Comparison of ENCODE assay signal across 17 cellular contexts in the genomic region with DNA sequence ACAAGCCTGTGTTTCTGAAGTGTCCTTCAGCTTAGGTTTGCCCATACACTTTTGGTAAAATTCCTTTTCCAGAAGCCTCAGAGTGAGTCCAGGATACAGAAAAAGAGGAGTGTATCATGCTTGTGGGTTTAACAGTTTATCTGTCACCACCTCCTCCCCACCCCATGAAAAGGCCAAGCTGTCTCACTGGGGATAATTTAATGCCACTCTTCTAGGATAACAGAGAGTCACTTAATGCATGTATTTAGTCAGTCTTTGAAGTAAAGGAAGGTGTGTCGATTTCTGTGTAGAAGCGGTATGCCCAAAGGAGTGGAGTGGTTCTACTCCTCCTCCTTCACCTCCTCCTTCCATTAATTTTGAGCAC.
DNase-seq lines count a peak whose midpoint lies in the region; ATAC-seq and TF ChIP-seq lines count a peak whose summit lies in the region.
"Had no signal": no experiment of that assay in that cellular context is flagged by ENCODE, and none has a peak within 500 bp of the region (broad histone marks: within the 10 kb centered on the region; RNA-seq: fewer than 3 reads in every experiment).

No MANE protein-coding gene starts in this region.

- peaks cover 49 to 65% (median 57%) of the 10 kb centered on the region in 4 donors for H3K4me1 Mint-ChIP-seq in CD4-positive, alpha-beta memory T cell
- H3K4me1 Mint-ChIP-seq in T-cell = peaks cover 45 to 65% (median 56%) of the 10 kb centered on the region in 3 donors

- H3K9me3 ChIP-seq in CD4-positive, alpha-beta memory T cell (ENCODE audit: control insufficient read depth in 1 of 2, low read length in 2 of 2) = no peaks in the 10 kb centered on the region
- H3K9me3 ChIP-seq in gastroesophageal sphincter = no peaks in the 10 kb centered on the region
- no peaks in the 10 kb centered on the region for H3K9me3 ChIP-seq in skeletal muscle satellite cell (replicated peaks; ENCODE audit: low read length)
- H3K9me3 ChIP-seq: left ventricle myocardium inferior had no signal

- H3K4me3 Mint-ChIP-seq in CD4-positive, alpha-beta memory T cell = peak overlapping the region in 3 of 8 donors; percentile 12 to 66 (median 49)
- no peak overlapping the region for H3K4me3 Mint-ChIP-seq in T-cell
- H3K4me3 Mint-ChIP-seq: activated naive CD4-positive, alpha-beta T cell treated with anti-CD3 and anti-CD28 coated beads, Interleukin-2, amount 10 ng/mL, durations not matched to agents 7 days and 5 days; naive thymus-derived CD8-positive, alpha-beta T cell had no signal

- H3K27ac Mint-ChIP-seq in CD4-positive, alpha-beta memory T cell = peak overlapping the region; percentile 82 to 95 (median 88)
- H3K27ac Mint-ChIP-seq in T-cell = peak overlapping the region; percentile 83 to 88
- H3K27ac Mint-ChIP-seq: activated naive CD4-positive, alpha-beta T cell treated with anti-CD3 and anti-CD28 coated beads, Interleukin-2, amount 10 ng/mL, durations not matched to agents 7 days and 5 days had no signal

- peaks cover 0 to 1% (median 0%) of the 10 kb centered on the region in 8 donors for H3K9me3 Mint-ChIP-seq in CD4-positive, alpha-beta memory T cell
- H3K9me3 Mint-ChIP-seq in T-cell = peaks cover 0 to 4% (median 0%) of the 10 kb centered on the region in 3 donors

- no peak overlapping the region for H3K4me3 ChIP-seq in CD4-positive, alpha-beta memory T cell (ENCODE audit: low read length in 2 of 2)
- no peak overlapping the region for H3K4me3 ChIP-seq in gastroesophageal sphincter
- no peak overlapping the region for H3K4me3 ChIP-seq in skeletal muscle satellite cell (ENCODE audit: low read length)
- H3K4me3 ChIP-seq: left ventricle myocardium inferior had no signal

- ATAC-seq in T-cell (replicated peaks in 1 of 4) = no peak
- no peak for ATAC-seq in gastroesophageal sphincter
- no peak for ATAC-seq in HG03354 (IDR thresholded peaks at IDR 0.05; ENCODE audit: poor library complexity, severe bottlenecking, unreplicated experiment)
- ATAC-seq in HG03280 (IDR thresholded peaks at IDR 0.05; ENCODE audit: unreplicated experiment) = no peak
- no peak for ATAC-seq in HG03135 (IDR thresholded peaks at IDR 0.05; ENCODE audit: unreplicated experiment)
- ATAC-seq: naive thymus-derived CD8-positive, alpha-beta T cell had no signal

- no peaks in the 10 kb centered on the region for H3K27me3 ChIP-seq in CD4-positive, alpha-beta memory T cell (ENCODE audit: insufficient read depth, low read length)
- H3K27me3 ChIP-seq in gastroesophageal sphincter = no peaks in the 10 kb centered on the region
- H3K27me3 ChIP-seq in skeletal muscle satellite cell (ENCODE audit: control insufficient read depth, insufficient read depth, low read length) = no peaks in the 10 kb centered on the region

- TF ChIP-seq CTCF in gastroesophageal sphincter (IDR thresholded peaks at IDR 0.05) = no peak

- no peak for DNase-seq in CD4-positive, alpha-beta memory T cell
- DNase-seq in T-cell (no peak), kidney glomerular epithelial cell (lab: John Stamatoyannopoulos, UW) (no peak)
- DNase-seq: activated CD4-positive, alpha-beta T cell treated with anti-CD3 and anti-CD28 coated beads for 4 hours; activated naive CD4-positive, alpha-beta T cell treated with anti-CD3 and anti-CD28 coated beads, Interleukin-2, amount 10 ng/mL, durations not matched to agents 7 days and 5 days; H7; left ventricle myocardium inferior; MM.1S; naive thymus-derived CD8-positive, alpha-beta T cell; NCI-H1930; NCI-H524; retina had no signal

- no peaks in the 10 kb centered on the region for H3K36me3 ChIP-seq in CD4-positive, alpha-beta memory T cell (ENCODE audit: insufficient read depth, low read length)
- H3K36me3 ChIP-seq in gastroesophageal sphincter (no peaks in the 10 kb centered on the region), skeletal muscle satellite cell (ENCODE audit: insufficient read depth, low read length) (no peaks in the 10 kb centered on the region)
- H3K36me3 ChIP-seq: left ventricle myocardium inferior had no signal

- H3K4me2 ChIP-seq in skeletal muscle satellite cell (ENCODE audit: low read length) = peak overlapping the region; percentile 49

- H3K4me1 ChIP-seq in CD4-positive, alpha-beta memory T cell (ENCODE audit: insufficient read depth, low read length) = peaks cover 55% of the 10 kb centered on the region
- peaks cover 8 to 38% (median 19%) of the 10 kb centered on the region in 3 donors for H3K4me1 ChIP-seq in gastroesophageal sphincter
- peaks cover 50% of the 10 kb centered on the region for H3K4me1 ChIP-seq in skeletal muscle satellite cell (ENCODE audit: control insufficient read depth, insufficient read depth, low read length)

- 46 to 72% methylated on average over 2 of the region's 2 CpGs for WGBS in gastroesophageal sphincter (ENCODE audit: low coverage in 1 of 2), 2 donors

- POLR2A ChIA-PET in CD4-positive, alpha-beta memory T cell (lab: Charles Lee; ENCODE audit: partially characterized antibody) = interaction anchor here (0.5 to 1.0 kb wide), 2 partner anchors 52 to 210 kb away, joined by 3 to 4 read pairs; no protein-coding TSS in a partner anchor
- POLR2A ChIA-PET in T-cell (lab: Charles Lee) = no interaction called here

- H3K36me3 Mint-ChIP-seq in CD4-positive, alpha-beta memory T cell = no peaks in the 10 kb centered on the region
- no peaks in the 10 kb centered on the region for H3K36me3 Mint-ChIP-seq in T-cell

- H3K9ac ChIP-seq in skeletal muscle satellite cell (ENCODE audit: low read depth, low read length) = peak overlapping the region; percentile 5

- no peak for TF ChIP-seq EP300 in gastroesophageal sphincter (IDR thresholded peaks at IDR 0.05)

- intact Hi-C loops in CD4-positive, alpha-beta memory T cell (cut with micrococcal nuclease) = no loop called here

- H3K27me3 Mint-ChIP-seq in CD4-positive, alpha-beta memory T cell = no peaks in the 10 kb centered on the region
- H3K27me3 Mint-ChIP-seq in T-cell = no peaks in the 10 kb centered on the region
- H3K27me3 Mint-ChIP-seq: naive thymus-derived CD8-positive, alpha-beta T cell had no signal

- TF ChIP-seq POLR2A in gastroesophageal sphincter (IDR thresholded peaks at IDR 0.05) = no peak

- CTCF ChIA-PET in CD4-positive, alpha-beta memory T cell (lab: Charles Lee; ENCODE audit: partially characterized antibody) = no interaction called here
- CTCF ChIA-PET in T-cell (lab: Charles Lee) = interaction anchor here in 1 of 2 donors (0.5 kb wide), 1 partner anchor 77 kb away, joined by 3 read pairs; no protein-coding TSS in a partner anchor

- no peak overlapping the region for H3K27ac ChIP-seq in CD4-positive, alpha-beta memory T cell (ENCODE audit: low read depth, low read length)
- peak overlapping the region; percentile 57 to 79 (median 62) for H3K27ac ChIP-seq in gastroesophageal sphincter
- H3K27ac ChIP-seq: left ventricle myocardium inferior had no signal
